Comparison of ENCODE assay signal across 8 cellular contexts in genomic region chr19:56877069-56877715, GRCh38. TPM values are rescaled to one million over a fixed set of nuclear protein-coding genes. Genes with fewer than 3 reads are reported as not detected.
"Had no signal": no experiment of that assay in that cellular context is flagged by ENCODE, and none has a peak within 500 bp of the region (broad histone marks: within the 10 kb centered on the region; RNA-seq: fewer than 3 reads in every experiment).

No MANE protein-coding gene starts in this region.

- DNase-seq: GM23248, H9, HCEC 1CT, KBM-7 had no signal

- H3K27ac ChIP-seq: GM23248, KMS-11 had no signal

- H3K9ac ChIP-seq: GM23248, KMS-11 had no signal

- H3K27me3 Mint-ChIP-seq: IgD-negative memory B cell had no signal

- H3K4me3 Mint-ChIP-seq: H9 had no signal

- H3K4me3 ChIP-seq: GM23248 had no signal

- H3K27ac Mint-ChIP-seq: H9, IgD-negative memory B cell had no signal

- H2AFZ ChIP-seq: GM23248 had no signal

- H3K4me2 ChIP-seq: KMS-11 had no signal

- H3K4me1 Mint-ChIP-seq: H9, IgD-negative memory B cell had no signal

RNA-seq across cellular contexts. Expression of gene PEG3, which starts 36.7 kb away (rescaled TPM):
- total RNA-seq: H1, H9, HT-29 had no signal
- polyA plus RNA-seq: H1, IgD-negative memory B cell had no signal

RNA-seq across cellular contexts. Expression of gene ZIM2, which starts 36.7 kb away (rescaled TPM):
- total RNA-seq: GM23248, H1, H9, HT-29 had no signal
- polyA plus RNA-seq: GM23248, H1, IgD-negative memory B cell had no signal
